Comparison of ENCODE assay signal across 11 cellular contexts in genomic region chr4:152926959-152927358, GRCh38. TPM values are rescaled to one million over a fixed set of nuclear protein-coding genes. Genes with fewer than 3 reads are reported as not detected.
DNase-seq lines count a peak whose midpoint lies in the region; ATAC-seq and TF ChIP-seq lines count a peak whose summit lies in the region.
"Had no signal": no experiment of that assay in that cellular context is flagged by ENCODE, and none has a peak within 500 bp of the region (broad histone marks: within the 10 kb centered on the region; RNA-seq: fewer than 3 reads in every experiment).

No MANE protein-coding gene starts in this region.

- H3K4me1 ChIP-seq in HUES48 (ENCODE audit: control insufficient read depth, insufficient read depth, low read length) (peaks cover 59% of the 10 kb centered on the region), endodermal cell (ENCODE audit: control insufficient read depth, insufficient read depth, low read length) (peaks cover 9% of the 10 kb centered on the region), mesendoderm (ENCODE audit: control insufficient read depth, low read depth, low read length) (peaks cover 7% of the 10 kb centered on the region)
- H3K4me1 ChIP-seq: A549, BE2C had no signal

- H2BK15ac ChIP-seq in mesendoderm (replicated peaks; ENCODE audit: low read depth): no peak overlapping the region

- peak; percentile 51 for DNase-seq in endodermal cell
- peak; percentile 74 for DNase-seq in mesendoderm
- no peak for DNase-seq in NCI-H1417 treated with DMSO at 0.1 percent for 48 hours (lab: John Stamatoyannopoulos, UW)
- no peak for DNase-seq in SW480 (ENCODE audit: low spot score)
- DNase-seq: BE2C, Karpas-422 had no signal

- no peak overlapping the region for H4K8ac ChIP-seq in mesendoderm (ENCODE audit: low read depth, low read length)

- H3K27ac ChIP-seq in HUES48 (ENCODE audit: low read depth, low read length) (peak overlapping the region; percentile 73), endodermal cell (ENCODE audit: low read depth, low read length) (no peak overlapping the region), mesendoderm (ENCODE audit: low read depth, low read length) (no peak overlapping the region)
- H3K27ac ChIP-seq: A549 had no signal

- H3K4me3 ChIP-seq in HUES48 (ENCODE audit: low read depth, low read length) (peak overlapping the region; percentile 5; the same call in 1 of the 2 replicates), endodermal cell (ENCODE audit: low read length) (no peak overlapping the region), mesendoderm (ENCODE audit: low read length) (no peak overlapping the region)
- H3K4me3 ChIP-seq: A549 had no signal

- no peaks in the 10 kb centered on the region for H3K27me3 Mint-ChIP-seq in endodermal cell (ENCODE audit: insufficient read depth)

- H3K9me3 Mint-ChIP-seq in endodermal cell: peaks cover 7% of the 10 kb centered on the region

- H3K4ac ChIP-seq in mesendoderm (ENCODE audit: low read depth, low read length): no peak overlapping the region

- peak overlapping the region; percentile 30; the same call in 1 of the 2 replicates for H3K9ac ChIP-seq in HUES48 (ENCODE audit: low read depth, low read length)
- no peak overlapping the region for H3K9ac ChIP-seq in endodermal cell (ENCODE audit: extremely low read depth, low read length, poor library complexity, severe bottlenecking)
- no peak overlapping the region for H3K9ac ChIP-seq in mesendoderm (ENCODE audit: low read length)

- no peak overlapping the region for H3K4me2 ChIP-seq in mesendoderm (ENCODE audit: low read length)
- H3K4me2 ChIP-seq: A549 had no signal

- no peak overlapping the region for H3K56ac ChIP-seq in mesendoderm (ENCODE audit: low read length)

- H3K27ac Mint-ChIP-seq in endodermal cell: no peak overlapping the region

- no peak for TF ChIP-seq CTCF in endodermal cell (conservative IDR thresholded peaks at IDR 0.05)

- H3K9me3 ChIP-seq in HUES48 (ENCODE audit: control insufficient read depth, insufficient read depth, low read length) (no peaks in the 10 kb centered on the region), endodermal cell (ENCODE audit: control insufficient read depth, low read length) (no peaks in the 10 kb centered on the region)
- H3K9me3 ChIP-seq: A549, BE2C had no signal

- 82 to 87% methylated on average over 4 of the region's 4 CpGs for WGBS in endodermal cell (ENCODE audit: insufficient coverage in 1 of 2, insufficient read length in 1 of 2), 2 experiments
- WGBS in mesendoderm (ENCODE audit: extremely low coverage, insufficient coverage, low lambda C conversion rate): no CpG with 5 or more reads among the region's 4 CpGs

- H2BK120ac ChIP-seq in mesendoderm (ENCODE audit: low read depth, low read length): no peak overlapping the region

- ATAC-seq in HG02973 (IDR thresholded peaks at IDR 0.05; ENCODE audit: unreplicated experiment): no peak
- no peak for ATAC-seq in esophagus mucosa
- ATAC-seq: A549, HCT116 had no signal

- peaks cover 5% of the 10 kb centered on the region for H3K36me3 Mint-ChIP-seq in endodermal cell (ENCODE audit: low read depth)

- no peaks in the 10 kb centered on the region for H3K36me3 ChIP-seq in HUES48 (ENCODE audit: control insufficient read depth, insufficient read depth, low read length)
- H3K36me3 ChIP-seq in endodermal cell (ENCODE audit: control insufficient read depth, insufficient read depth, low read length): no peaks in the 10 kb centered on the region
- no peaks in the 10 kb centered on the region for H3K36me3 ChIP-seq in mesendoderm (ENCODE audit: control insufficient read depth, insufficient read depth, low read length)
- H3K36me3 ChIP-seq: BE2C had no signal

- no peak overlapping the region for H4K5ac ChIP-seq in mesendoderm (ENCODE audit: low read length)

- H3K4me1 Mint-ChIP-seq in endodermal cell: peaks cover 38% of the 10 kb centered on the region

- no peaks in the 10 kb centered on the region for H3K79me2 ChIP-seq in mesendoderm (ENCODE audit: control insufficient read depth, insufficient read depth, low read length)

- H3K4me3 Mint-ChIP-seq in endodermal cell: no peak overlapping the region

- H2BK5ac ChIP-seq in mesendoderm (ENCODE audit: low read length): no peak overlapping the region

- no peak overlapping the region for H3K18ac ChIP-seq in mesendoderm (ENCODE audit: low read length)

- no peaks in the 10 kb centered on the region for H3K79me1 ChIP-seq in mesendoderm (ENCODE audit: low read length)

- H2AK5ac ChIP-seq in mesendoderm (ENCODE audit: low read length): no peak overlapping the region

- no peaks in the 10 kb centered on the region for H3K27me3 ChIP-seq in HUES48 (ENCODE audit: control insufficient read depth, insufficient read depth, low read length)
- H3K27me3 ChIP-seq in endodermal cell (ENCODE audit: control insufficient read depth, insufficient read depth, low read length, poor library complexity, severe bottlenecking): no peaks in the 10 kb centered on the region
- no peaks in the 10 kb centered on the region for H3K27me3 ChIP-seq in mesendoderm (ENCODE audit: insufficient read depth, low read length, poor library complexity)
- H3K27me3 ChIP-seq: BE2C had no signal

- no peak overlapping the region for H3K23ac ChIP-seq in mesendoderm (ENCODE audit: low read length)

RNA-seq across cellular contexts. Expression of gene FHDC1, which starts 9.2 kb away (rescaled TPM):
- total RNA-seq in endodermal cell (1 to 10 TPM; 2.5 to 7.9 TPM), esophagus mucosa (5.9 TPM)
- 3.2 TPM for polyA plus RNA-seq in endodermal cell (2013, experiment 1 of 2)
- polyA plus RNA-seq in endodermal cell (2013, experiment 2 of 2): 2.2 TPM
- 10.2 TPM for polyA plus RNA-seq in mesendoderm (2013, experiment 1 of 2)
- 10.5 TPM for polyA plus RNA-seq in mesendoderm (2013, experiment 2 of 2)

Comparison
In these comparisons a context has a peak if more than half of its experiments do, and no peak if none do; other contexts are left out.
1. DNase-seq: peak in endodermal cell (single experiment) and mesendoderm (single experiment); none in NCI-H1417 treated with DMSO at 0.1 percent for 48 hours (single experiment) and SW480 (single experiment).